33 cellular contexts compared by ENCODE assay signal in genomic region chr7:84603545-84603944, GRCh38.
"Had no signal": no experiment of that assay in that cellular context is flagged by ENCODE, and none has a peak within 500 bp of the region (broad histone marks: within the 10 kb centered on the region; RNA-seq: fewer than 3 reads in every experiment).

No MANE protein-coding gene starts in this region.

- ATAC-seq: activated CD8-positive, alpha-beta T cell treated with anti-CD3 and anti-CD28 coated beads for 36 hours; activated naive CD4-positive, alpha-beta T cell treated with anti-CD3 and anti-CD28 coated beads, Interleukin-2, amount 50 U/mL, for 72 hours; activated T-cell treated with anti-CD3 and anti-CD28 coated beads, Interleukin-2, amount 50 U/mL, for 4 hours; activated T-cell treated with anti-CD3 and anti-CD28 coated beads, Interleukin-2, amount 50 U/mL, for 72 hours; activated T-helper 17 cell treated with anti-CD3 and anti-CD28 coated beads, Interleukin-2, amount 50 U/mL, for 72 hours; body of pancreas had no signal

- H3K27ac ChIP-seq: adrenal gland, body of pancreas, brain microvascular endothelial cell, breast epithelium, VCaP had no signal

- H3K4me1 ChIP-seq: adrenal gland, body of pancreas, breast epithelium had no signal

- H3K9me3 ChIP-seq: adrenal gland had no signal

- FAIRE-seq: astrocyte, TTC549 had no signal

- H3K4me3 ChIP-seq: adrenal gland, body of pancreas, breast epithelium had no signal

- H3K27me3 ChIP-seq: adrenal gland, body of pancreas, brain microvascular endothelial cell, breast epithelium had no signal

- DNase-seq: activated B cell treated with CpG ODN at 0.5 μM for 24 hours; activated CD4-positive, alpha-beta memory T cell treated with anti-CD3 and anti-CD28 coated beads for 36 hours; activated CD4-positive, alpha-beta T cell treated with anti-CD3 and anti-CD28 coated beads for 4 hours; activated CD4-positive, alpha-beta T cell treated with anti-CD3 and anti-CD28 coated beads, Interleukin-2, amount 10 ng/mL, durations not matched to agents 24 days and 14 days; activated CD4-positive, alpha-beta T cell treated with anti-CD3 and anti-CD28 coated beads, Interleukin-2, amount 50 U/mL, for 1 hour; activated CD4-positive, alpha-beta T cell treated with anti-CD3 and anti-CD28 coated beads, Interleukin-2, amount 50 U/mL, for 4 hours; activated CD4-positive, CD25-positive, alpha-beta regulatory T cell treated with anti-CD3 and anti-CD28 coated beads, Interleukin-2, amount 50 U/mL, for 72 hours; activated CD8-positive, alpha-beta memory T cell treated with anti-CD3 and anti-CD28 coated beads, Interleukin-2, amount 50 U/mL, for 4 hours; activated CD8-positive, alpha-beta T cell treated with anti-CD3 and anti-CD28 coated beads for 36 hours; activated effector memory CD4-positive, alpha-beta T cell treated with anti-CD3 and anti-CD28 coated beads, Interleukin-2, amount 50 U/mL, for 16 hours; activated gamma-delta T cell treated with Interleukin-2 at 50 U/mL for 16 hours; activated naive CD4-positive, alpha-beta T cell; activated naive CD4-positive, alpha-beta T cell treated with anti-CD3 and anti-CD28 coated beads for 36 hours; activated naive CD4-positive, alpha-beta T cell treated with anti-CD3 and anti-CD28 coated beads, Interleukin-2, amount 50 U/mL, for 16 hours; activated naive CD8-positive, alpha-beta T cell treated with anti-CD3 and anti-CD28 coated beads for 36 hours; activated T-cell treated with anti-CD3 and anti-CD28 coated beads for 4 hours; activated T-cell treated with anti-CD3 and anti-CD28 coated beads, Interleukin-2, amount 50 U/mL, for 1 hour; activated T-cell treated with anti-CD3 and anti-CD28 coated beads, Interleukin-2, amount 50 U/mL, for 4 hours; activated T-cell treated with anti-CD3 and anti-CD28 coated beads, Interleukin-2, amount 50 U/mL, for 72 hours; adrenal gland; amniotic stem cell; aorta; body of pancreas; brain microvascular endothelial cell; central memory CD4-positive, alpha-beta T cell; T-helper 2 cell; T-helper 9 cell had no signal

- H3K36me3 ChIP-seq: adrenal gland, brain microvascular endothelial cell, breast epithelium had no signal
